11 cellular contexts compared by ENCODE assay signal in genomic region chr3:194300392-194300758, GRCh38. TPM values are rescaled to one million over a fixed set of nuclear protein-coding genes. Genes with fewer than 3 reads are reported as not detected.
DNase-seq lines count a peak whose midpoint lies in the region; ATAC-seq and TF ChIP-seq lines count a peak whose summit lies in the region.
"Had no signal": no experiment of that assay in that cellular context is flagged by ENCODE, and none has a peak within 500 bp of the region (broad histone marks: within the 10 kb centered on the region; RNA-seq: fewer than 3 reads in every experiment).

No MANE protein-coding gene starts in this region.

- ATAC-seq in natural killer cell (no peak), HG03108 (IDR thresholded peaks at IDR 0.05; ENCODE audit: unreplicated experiment) (no peak)
- no peak for ATAC-seq in natural killer cell treated with Interleukin-12 subunit alpha and Interleukin-12 subunit beta and Interleukin-15 and Interleukin-18, amount 100 ng/mL, for 72 hours
- ATAC-seq in stimulated activated naive CD8-positive, alpha-beta T cell treated with anti-CD3 and anti-CD28 coated beads, Interleukin-15, amount 100 ng/mL, for 72 hours: no peak
- no peak for ATAC-seq in effector memory CD8-positive, alpha-beta T cell (replicated peaks)

- H3K9me3 Mint-ChIP-seq in natural killer cell: no peaks in the 10 kb centered on the region
- no peaks in the 10 kb centered on the region for H3K9me3 Mint-ChIP-seq in natural killer cell treated with Interleukin-12 subunit alpha and Interleukin-12 subunit beta and Interleukin-15 and Interleukin-18, amount 100 ng/mL, for 72 hours
- no peaks in the 10 kb centered on the region for H3K9me3 Mint-ChIP-seq in stimulated activated naive CD8-positive, alpha-beta T cell treated with anti-CD3 and anti-CD28 coated beads, Interleukin-15, amount 100 ng/mL, for 72 hours
- no peaks in the 10 kb centered on the region for H3K9me3 Mint-ChIP-seq in effector memory CD8-positive, alpha-beta T cell

- no peaks in the 10 kb centered on the region for H3K36me3 Mint-ChIP-seq in natural killer cell
- H3K36me3 Mint-ChIP-seq in natural killer cell treated with Interleukin-12 subunit alpha and Interleukin-12 subunit beta and Interleukin-15 and Interleukin-18, amount 100 ng/mL, for 72 hours: no peaks in the 10 kb centered on the region
- no peaks in the 10 kb centered on the region for H3K36me3 Mint-ChIP-seq in effector memory CD8-positive, alpha-beta T cell (ENCODE audit: insufficient read depth)

- H3K4me1 Mint-ChIP-seq in natural killer cell: peaks cover 16 to 22% of the 10 kb centered on the region in 2 donors
- H3K4me1 Mint-ChIP-seq in natural killer cell treated with Interleukin-12 subunit alpha and Interleukin-12 subunit beta and Interleukin-15 and Interleukin-18, amount 100 ng/mL, for 72 hours (ENCODE audit: low read depth in 2 of 2): peaks cover 8 to 10% of the 10 kb centered on the region in 2 donors
- H3K4me1 Mint-ChIP-seq in stimulated activated naive CD8-positive, alpha-beta T cell treated with anti-CD3 and anti-CD28 coated beads, Interleukin-15, amount 100 ng/mL, for 72 hours: peaks cover 15% of the 10 kb centered on the region
- H3K4me1 Mint-ChIP-seq in effector memory CD8-positive, alpha-beta T cell (ENCODE audit: low read depth in 2 of 2): peaks cover 5 to 15% of the 10 kb centered on the region in 2 donors

- TF ChIP-seq CTCF in natural killer cell (IDR thresholded peaks at IDR 0.05): no peak
- peak; percentile 21 for TF ChIP-seq CTCF in fibroblast of mammary gland (conservative IDR thresholded peaks at IDR 0.05; ENCODE audit: control insufficient read depth, insufficient read depth, low read depth, low read length)

- DNase-seq in natural killer cell (no peak), fibroblast of mammary gland (ENCODE audit: low read depth) (peak; percentile 80), midbrain (lab: John Stamatoyannopoulos, UW) (peak; percentile 66), NCI-H2107 treated with DMSO at 0.1 percent for 48 hours (lab: John Stamatoyannopoulos, UW; ENCODE audit: unreplicated experiment) (no peak)
- DNase-seq in natural killer cell treated with Interleukin-12 subunit alpha and Interleukin-12 subunit beta and Interleukin-15 and Interleukin-18, amount 100 ng/mL, for 72 hours (ENCODE audit: low spot score): no peak
- no peak for DNase-seq in stimulated activated naive CD8-positive, alpha-beta T cell treated with anti-CD3 and anti-CD28 coated beads, Interleukin-15, amount 100 ng/mL, for 72 hours
- no peak for DNase-seq in effector memory CD8-positive, alpha-beta T cell
- DNase-seq: NCI-H1105 had no signal

- peak overlapping the region; percentile 45 for H3K4me3 Mint-ChIP-seq in natural killer cell
- H3K4me3 Mint-ChIP-seq in natural killer cell treated with Interleukin-12 subunit alpha and Interleukin-12 subunit beta and Interleukin-15 and Interleukin-18, amount 100 ng/mL, for 72 hours: no peak overlapping the region
- no peak overlapping the region for H3K4me3 Mint-ChIP-seq in stimulated activated naive CD8-positive, alpha-beta T cell treated with anti-CD3 and anti-CD28 coated beads, Interleukin-15, amount 100 ng/mL, for 72 hours
- no peak overlapping the region for H3K4me3 Mint-ChIP-seq in effector memory CD8-positive, alpha-beta T cell
- H3K4me3 Mint-ChIP-seq: activated CD4-positive, alpha-beta T cell treated with anti-CD3 and anti-CD28 coated beads, Interleukin-2, amount 10 ng/mL, durations not matched to agents 7 days and 5 days had no signal

- no peak overlapping the region for H3K4me3 ChIP-seq in fibroblast of mammary gland (ENCODE audit: control insufficient read depth, low read depth, low read length)

- no peak overlapping the region for H3K27ac Mint-ChIP-seq in natural killer cell
- H3K27ac Mint-ChIP-seq in natural killer cell treated with Interleukin-12 subunit alpha and Interleukin-12 subunit beta and Interleukin-15 and Interleukin-18, amount 100 ng/mL, for 72 hours: no peak overlapping the region
- H3K27ac Mint-ChIP-seq in stimulated activated naive CD8-positive, alpha-beta T cell treated with anti-CD3 and anti-CD28 coated beads, Interleukin-15, amount 100 ng/mL, for 72 hours: no peak overlapping the region
- H3K27ac Mint-ChIP-seq in effector memory CD8-positive, alpha-beta T cell: no peak overlapping the region
- H3K27ac Mint-ChIP-seq: activated CD4-positive, alpha-beta T cell treated with anti-CD3 and anti-CD28 coated beads, Interleukin-2, amount 10 ng/mL, durations not matched to agents 7 days and 5 days had no signal

- peaks cover 7 to 13% of the 10 kb centered on the region in 2 donors for H3K27me3 Mint-ChIP-seq in natural killer cell (ENCODE audit: low read depth in 2 of 2)
- H3K27me3 Mint-ChIP-seq in natural killer cell treated with Interleukin-12 subunit alpha and Interleukin-12 subunit beta and Interleukin-15 and Interleukin-18, amount 100 ng/mL, for 72 hours: peaks cover 0 to 6% of the 10 kb centered on the region in 2 donors
- peaks cover 16% of the 10 kb centered on the region for H3K27me3 Mint-ChIP-seq in stimulated activated naive CD8-positive, alpha-beta T cell treated with anti-CD3 and anti-CD28 coated beads, Interleukin-15, amount 100 ng/mL, for 72 hours
- peaks cover 9 to 27% of the 10 kb centered on the region in 2 donors for H3K27me3 Mint-ChIP-seq in effector memory CD8-positive, alpha-beta T cell
- H3K27me3 Mint-ChIP-seq: activated CD4-positive, alpha-beta T cell treated with anti-CD3 and anti-CD28 coated beads, Interleukin-2, amount 10 ng/mL, durations not matched to agents 7 days and 5 days had no signal

- intact Hi-C loops in natural killer cell (cut with micrococcal nuclease): no loop called here

RNA-seq across cellular contexts. Expression of gene CPN2, which starts 50.8 kb away (rescaled TPM):
- not detected for total RNA-seq in natural killer cell
- not detected for total RNA-seq in natural killer cell treated with Interleukin-12 subunit alpha and Interleukin-12 subunit beta and Interleukin-15 and Interleukin-18, amount 100 ng/mL, for 72 hours
- total RNA-seq: activated CD4-positive, alpha-beta T cell treated with anti-CD3 and anti-CD28 coated beads, Interleukin-2, amount 10 ng/mL, durations not matched to agents 7 days and 5 days; endothelial cell of umbilical vein had no signal

Comparison
In these comparisons a context has a peak if more than half of its experiments do, and no peak if none do; other contexts are left out.
1. DNase-seq: peak in fibroblast of mammary gland (single experiment) and midbrain (single experiment); none in natural killer cell (single experiment), natural killer cell treated with Interleukin-12 subunit alpha and Interleukin-12 subunit beta and Interleukin-15 and Interleukin-18, amount 100 ng/mL, for 72 hours (single experiment), stimulated activated naive CD8-positive, alpha-beta T cell treated with anti-CD3 and anti-CD28 coated beads, Interleukin-15, amount 100 ng/mL, for 72 hours (0 of 2), effector memory CD8-positive, alpha-beta T cell (0 of 3) and NCI-H2107 treated with DMSO at 0.1 percent for 48 hours (single experiment).